23 cellular contexts compared by ENCODE assay signal in the genomic region with DNA sequence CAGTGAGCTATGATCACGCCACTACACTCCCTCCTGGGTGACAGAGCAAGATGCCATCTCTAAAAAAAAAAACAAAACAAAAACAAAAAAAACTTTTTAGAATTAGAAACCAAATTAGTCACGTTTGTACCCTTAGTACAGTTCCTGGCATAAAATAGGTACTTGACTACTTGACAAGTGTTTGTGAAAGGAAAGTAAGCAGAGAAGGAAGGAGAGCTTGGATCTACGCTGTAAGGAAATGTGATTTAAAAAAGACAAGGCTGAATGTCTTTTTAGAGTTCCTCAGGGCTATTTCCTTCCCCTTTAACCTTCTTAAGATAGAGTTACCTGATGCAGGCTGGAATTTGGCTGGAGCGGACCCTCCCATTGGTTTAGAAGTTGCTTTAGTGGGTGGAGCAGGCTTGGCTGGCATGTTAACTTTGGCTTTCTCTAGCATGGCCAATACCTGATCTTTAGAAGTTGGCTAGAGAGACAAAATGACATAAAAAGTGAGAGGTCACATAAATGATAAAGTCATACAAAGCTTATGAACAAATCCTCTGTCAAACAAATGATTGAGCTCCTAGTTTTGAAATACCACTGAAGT. TPM values are rescaled to one million over a fixed set of nuclear protein-coding genes. Genes with fewer than 3 reads are reported as not detected.
DNase-seq lines count a peak whose midpoint lies in the region; ATAC-seq and TF ChIP-seq lines count a peak whose summit lies in the region.
"Had no signal": no experiment of that assay in that cellular context is flagged by ENCODE, and none has a peak within 500 bp of the region (broad histone marks: within the 10 kb centered on the region; RNA-seq: fewer than 3 reads in every experiment).

No MANE protein-coding gene starts in this region.

- no peaks in the 10 kb centered on the region for H3K4me1 Mint-ChIP-seq in activated CD8-positive, alpha-beta T cell treated with anti-CD3 and anti-CD28 coated beads for 36 hours (ENCODE audit: low read depth)
- H3K4me1 Mint-ChIP-seq in activated CD8-positive, alpha-beta T cell treated with anti-CD3 and anti-CD28 coated beads, Interleukin-2, amount 10 ng/mL, durations not matched to agents 7 days and 5 days (ENCODE audit: low read depth), result no peaks in the 10 kb centered on the region
- no peaks in the 10 kb centered on the region for H3K4me1 Mint-ChIP-seq in activated T-helper 1 cell treated with anti-CD3 and anti-CD28 coated beads, Interleukin-12 subunit alpha, Interleukin-12 subunit beta, Interleukin-2, Interleukin-4 antibody, amounts not matched to agents 30 ng/mL and 10 ng/mL and 1 ng/mL, durations not matched to agents 14 hours and 24 hours and 36 hours (ENCODE audit: low read depth)
- H3K4me1 Mint-ChIP-seq: CD14-positive monocyte; CD8-positive, alpha-beta memory T cell had no signal

- H3K4me3 Mint-ChIP-seq in activated CD8-positive, alpha-beta T cell treated with anti-CD3 and anti-CD28 coated beads for 36 hours, result no peak overlapping the region
- H3K4me3 Mint-ChIP-seq in activated CD8-positive, alpha-beta T cell treated with anti-CD3 and anti-CD28 coated beads, Interleukin-2, amount 10 ng/mL, durations not matched to agents 7 days and 5 days, result no peak overlapping the region
- no peak overlapping the region for H3K4me3 Mint-ChIP-seq in activated T-helper 1 cell treated with anti-CD3 and anti-CD28 coated beads, Interleukin-12 subunit alpha, Interleukin-12 subunit beta, Interleukin-2, Interleukin-4 antibody, amounts not matched to agents 30 ng/mL and 10 ng/mL and 1 ng/mL, durations not matched to agents 14 hours and 24 hours and 36 hours
- H3K4me3 Mint-ChIP-seq: CD14-positive monocyte; CD4-positive, alpha-beta T cell; CD8-positive, alpha-beta memory T cell; H9 had no signal

- WGBS in lung, 2 donors, result 76 to 92% methylated on average over 4 of the region's 4 CpGs

- H3K9me3 ChIP-seq in lung (ENCODE audit: control insufficient read depth in 2 of 2, insufficient read depth in 1 of 2, low read length in 1 of 2), result no peaks in the 10 kb centered on the region
- H3K9me3 ChIP-seq: A549; BE2C; BLaER1 treated with 17β-estradiol and CSF1 and Interleukin-3, amounts not matched to agents 10 nM and 100 nM had no signal

- H3K27ac Mint-ChIP-seq in activated CD8-positive, alpha-beta T cell treated with anti-CD3 and anti-CD28 coated beads for 36 hours, result peak overlapping the region; percentile 13
- no peak overlapping the region for H3K27ac Mint-ChIP-seq in activated CD8-positive, alpha-beta T cell treated with anti-CD3 and anti-CD28 coated beads, Interleukin-2, amount 10 ng/mL, durations not matched to agents 7 days and 5 days
- peak overlapping the region; percentile 48 for H3K27ac Mint-ChIP-seq in activated T-helper 1 cell treated with anti-CD3 and anti-CD28 coated beads, Interleukin-12 subunit alpha, Interleukin-12 subunit beta, Interleukin-2, Interleukin-4 antibody, amounts not matched to agents 30 ng/mL and 10 ng/mL and 1 ng/mL, durations not matched to agents 14 hours and 24 hours and 36 hours
- H3K27ac Mint-ChIP-seq: CD4-positive, alpha-beta T cell had no signal

- no peaks in the 10 kb centered on the region for H3K9me3 Mint-ChIP-seq in activated CD8-positive, alpha-beta T cell treated with anti-CD3 and anti-CD28 coated beads for 36 hours
- no peaks in the 10 kb centered on the region for H3K9me3 Mint-ChIP-seq in activated CD8-positive, alpha-beta T cell treated with anti-CD3 and anti-CD28 coated beads, Interleukin-2, amount 10 ng/mL, durations not matched to agents 7 days and 5 days (ENCODE audit: insufficient read depth)
- no peaks in the 10 kb centered on the region for H3K9me3 Mint-ChIP-seq in activated T-helper 1 cell treated with anti-CD3 and anti-CD28 coated beads, Interleukin-12 subunit alpha, Interleukin-12 subunit beta, Interleukin-2, Interleukin-4 antibody, amounts not matched to agents 30 ng/mL and 10 ng/mL and 1 ng/mL, durations not matched to agents 14 hours and 24 hours and 36 hours
- H3K9me3 Mint-ChIP-seq: CD4-positive, alpha-beta T cell; CD8-positive, alpha-beta memory T cell; H9 had no signal

- H3K27me3 ChIP-seq in lung (ENCODE audit: control insufficient read depth, insufficient read depth) (no peaks in the 10 kb centered on the region), H7 (ENCODE audit: control insufficient read depth, insufficient read depth, low read length) (no peaks in the 10 kb centered on the region)
- H3K27me3 ChIP-seq: BE2C; BLaER1 treated with 17β-estradiol and CSF1 and Interleukin-3, amounts not matched to agents 10 nM and 100 nM had no signal

- peaks cover 27% of the 10 kb centered on the region for H3K36me3 Mint-ChIP-seq in activated CD8-positive, alpha-beta T cell treated with anti-CD3 and anti-CD28 coated beads for 36 hours (ENCODE audit: low read depth)
- H3K36me3 Mint-ChIP-seq in activated CD8-positive, alpha-beta T cell treated with anti-CD3 and anti-CD28 coated beads, Interleukin-2, amount 10 ng/mL, durations not matched to agents 7 days and 5 days (ENCODE audit: low read depth), result peaks cover 54% of the 10 kb centered on the region
- peaks cover 34% of the 10 kb centered on the region for H3K36me3 Mint-ChIP-seq in activated T-helper 1 cell treated with anti-CD3 and anti-CD28 coated beads, Interleukin-12 subunit alpha, Interleukin-12 subunit beta, Interleukin-2, Interleukin-4 antibody, amounts not matched to agents 30 ng/mL and 10 ng/mL and 1 ng/mL, durations not matched to agents 14 hours and 24 hours and 36 hours (ENCODE audit: low read depth)

- no peak for ATAC-seq in activated CD8-positive, alpha-beta T cell treated with anti-CD3 and anti-CD28 coated beads for 36 hours
- no peak for ATAC-seq in activated CD8-positive, alpha-beta T cell treated with anti-CD3 and anti-CD28 coated beads, Interleukin-2, amount 10 ng/mL, durations not matched to agents 7 days and 5 days
- peak; percentile 19 for ATAC-seq in lung (ENCODE audit: insufficient read depth, low FRiP score)
- ATAC-seq: A549, HCT116 had no signal

- no peak overlapping the region for H3K4me3 ChIP-seq in lung
- H3K4me3 ChIP-seq in H7 (ENCODE audit: insufficient read depth, low read depth, low read length), result no peak overlapping the region
- H3K4me3 ChIP-seq: A549; BLaER1 treated with 17β-estradiol and CSF1 and Interleukin-3, amounts not matched to agents 10 nM and 100 nM; GM23248 had no signal

- peaks cover 10 to 23% of the 10 kb centered on the region in 2 donors for H3K36me3 ChIP-seq in lung (ENCODE audit: control insufficient read depth in 2 of 2, insufficient read depth in 2 of 2, low read length in 2 of 2)
- peaks cover 25% of the 10 kb centered on the region for H3K36me3 ChIP-seq in H7 (replicated peaks; ENCODE audit: control insufficient read depth, insufficient read depth, low read length)

- DNase-seq in activated CD8-positive, alpha-beta T cell treated with anti-CD3 and anti-CD28 coated beads for 36 hours, result no peak
- no peak for DNase-seq in activated CD8-positive, alpha-beta T cell treated with anti-CD3 and anti-CD28 coated beads, Interleukin-2, amount 10 ng/mL, durations not matched to agents 7 days and 5 days
- no peak for DNase-seq in activated T-helper 1 cell treated with anti-CD3 and anti-CD28 coated beads, Interleukin-12 subunit alpha, Interleukin-12 subunit beta, Interleukin-2, Interleukin-4 antibody, amounts not matched to agents 30 ng/mL and 10 ng/mL and 1 ng/mL, durations not matched to agents 14 hours and 24 hours and 36 hours (ENCODE audit: low spot score)
- DNase-seq in lung (ENCODE audit: low spot score) (no peak), H7 (no peak), GM03348 (ENCODE audit: low spot score) (no peak)
- DNase-seq: 8988T; ACHN; AML-193; BE2C; CD4-positive, alpha-beta T cell; CD8-positive, alpha-beta memory T cell; DMS 273 treated with DMSO at 0.1 percent for 48 hours; DMS79; EL; GDM1; GM23248; H9 had no signal

- H3K27me3 Mint-ChIP-seq in activated CD8-positive, alpha-beta T cell treated with anti-CD3 and anti-CD28 coated beads for 36 hours, result no peaks in the 10 kb centered on the region
- H3K27me3 Mint-ChIP-seq in activated CD8-positive, alpha-beta T cell treated with anti-CD3 and anti-CD28 coated beads, Interleukin-2, amount 10 ng/mL, durations not matched to agents 7 days and 5 days (ENCODE audit: low read depth), result no peaks in the 10 kb centered on the region
- H3K27me3 Mint-ChIP-seq in activated T-helper 1 cell treated with anti-CD3 and anti-CD28 coated beads, Interleukin-12 subunit alpha, Interleukin-12 subunit beta, Interleukin-2, Interleukin-4 antibody, amounts not matched to agents 30 ng/mL and 10 ng/mL and 1 ng/mL, durations not matched to agents 14 hours and 24 hours and 36 hours (ENCODE audit: insufficient read depth), result no peaks in the 10 kb centered on the region
- H3K27me3 Mint-ChIP-seq: CD4-positive, alpha-beta T cell; CD8-positive, alpha-beta memory T cell had no signal

- intact Hi-C loops in activated CD8-positive, alpha-beta T cell treated with anti-CD3 and anti-CD28 coated beads for 36 hours (cut with micrococcal nuclease), result no loop called here
- intact Hi-C loops in activated T-helper 1 cell treated with anti-CD3 and anti-CD28 coated beads, Interleukin-12 subunit alpha, Interleukin-12 subunit beta, Interleukin-2, Interleukin-4 antibody, amounts not matched to agents 30 ng/mL and 10 ng/mL and 1 ng/mL, durations not matched to agents 14 hours and 24 hours and 36 hours (cut with micrococcal nuclease), result no loop called here

- no peak for TF ChIP-seq CTCF in activated CD8-positive, alpha-beta T cell treated with anti-CD3 and anti-CD28 coated beads for 36 hours (IDR thresholded peaks at IDR 0.05)
- no peak for TF ChIP-seq CTCF in lung (IDR thresholded peaks at IDR 0.05; ENCODE audit: control extremely low read depth, extremely low read depth)

- H3K27ac ChIP-seq in lung (ENCODE audit: low read depth in 1 of 2, low read length in 1 of 2), result no peak overlapping the region
- H3K27ac ChIP-seq: A549; BLaER1 treated with 17β-estradiol and CSF1 and Interleukin-3, amounts not matched to agents 10 nM and 100 nM; GM23248 had no signal

- CTCF ChIA-PET in activated CD8-positive, alpha-beta T cell treated with anti-CD3 and anti-CD28 coated beads for 36 hours (lab: Charles Lee), result interaction anchor here (1.3 to 1.4 kb wide), 2 partner anchors 14 to 384 kb away, joined by 3 read pairs; no protein-coding TSS in a partner anchor
- CTCF ChIA-PET in activated CD8-positive, alpha-beta T cell treated with anti-CD3 and anti-CD28 coated beads, Interleukin-2, amount 10 ng/mL, durations not matched to agents 7 days and 5 days (lab: Charles Lee), result interaction anchor here (1.3 kb wide), 1 partner anchor 15 kb away, joined by 3 read pairs; no protein-coding TSS in a partner anchor

- no peaks in the 10 kb centered on the region for H3K4me1 ChIP-seq in lung (ENCODE audit: control insufficient read depth in 2 of 2, insufficient read depth in 2 of 2, low read length in 2 of 2)
- H3K4me1 ChIP-seq: A549; BE2C; BLaER1 treated with 17β-estradiol and CSF1 and Interleukin-3, amounts not matched to agents 10 nM and 100 nM had no signal

- POLR2A ChIA-PET in activated CD8-positive, alpha-beta T cell treated with anti-CD3 and anti-CD28 coated beads for 36 hours (lab: Charles Lee), result no interaction called here
- POLR2A ChIA-PET in activated CD8-positive, alpha-beta T cell treated with anti-CD3 and anti-CD28 coated beads, Interleukin-2, amount 10 ng/mL, durations not matched to agents 7 days and 5 days (lab: Charles Lee), result no interaction called here

RNA-seq across cellular contexts. Expression of a gene that starts 50.7 kb away (rescaled TPM):
- not detected for total RNA-seq in activated CD8-positive, alpha-beta T cell treated with anti-CD3 and anti-CD28 coated beads for 36 hours
- total RNA-seq in activated CD8-positive, alpha-beta T cell treated with anti-CD3 and anti-CD28 coated beads, Interleukin-2, amount 10 ng/mL, durations not matched to agents 7 days and 5 days, result under 1 TPM in 1 of 2 experiments, not detected in 1; 0.16 TPM
- not detected in 2 replicates for total RNA-seq in activated T-helper 1 cell treated with anti-CD3 and anti-CD28 coated beads, Interleukin-12 subunit alpha, Interleukin-12 subunit beta, Interleukin-2, Interleukin-4 antibody, amounts not matched to agents 30 ng/mL and 10 ng/mL and 1 ng/mL, durations not matched to agents 14 hours and 24 hours and 36 hours
- under 1 TPM; 0.26 to 0.40 TPM for total RNA-seq in lung
- under 1 TPM in 1 of 2 donors, not detected in 1; 0.01 TPM for polyA plus RNA-seq in lung
- total RNA-seq in H7 (2014; rRNA removed; shearing (Covaris generic)), result 0.33 TPM in 1 of 2 replicates, not detected in the other
- total RNA-seq: CD4-positive, alpha-beta T cell; CD8-positive, alpha-beta memory T cell; GM23248; H1; H9 had no signal
- polyA plus RNA-seq: CD14-positive monocyte; CD8-positive, alpha-beta memory T cell; GM23248 had no signal
